21 cellular contexts compared by ENCODE assay signal in genomic region chr2:3005859-3006258, GRCh38.
A peak's percentile ranks its signal among the peaks of the same experiment; 100 is the strongest.
DNase-seq lines count a peak whose midpoint lies in the region; ATAC-seq and TF ChIP-seq lines count a peak whose summit lies in the region.
"Had no signal": no experiment of that assay in that cellular context is flagged by ENCODE, and none has a peak within 500 bp of the region (broad histone marks: within the 10 kb centered on the region; RNA-seq: fewer than 3 reads in every experiment).

No MANE protein-coding gene starts in this region.

- H3K9me3 ChIP-seq in lower lobe of right lung (no peaks in the 10 kb centered on the region), esophagus squamous epithelium (no peaks in the 10 kb centered on the region)
- H3K9me3 ChIP-seq: A549; BE2C; BLaER1 treated with 17β-estradiol and CSF1 and Interleukin-3, amounts not matched to agents 10 nM and 100 nM had no signal

- no peak for TF ChIP-seq RAD21 in Ishikawa (IDR thresholded peaks at IDR 0.05; ENCODE audit: low read depth)

- TF ChIP-seq EP300 in Ishikawa (IDR thresholded peaks at IDR 0.05; ENCODE audit: borderline replicate concordance), result no peak

- DNase-seq in lower lobe of right lung, result no peak
- peak; percentile 43 for DNase-seq in retina
- no peak for DNase-seq in caudate nucleus (lab: John Stamatoyannopoulos, UW)
- DNase-seq in esophagus squamous epithelium (lab: John Stamatoyannopoulos, UW), result no peak
- no peak for DNase-seq in germinal center (ENCODE audit: low spot score)
- DNase-seq: 8988T; ACHN; AML-193; BE2C; Calu3; CD4-positive, alpha-beta T cell; CD8-positive, alpha-beta memory T cell; DMS53; DMS79 treated with DMSO at 0.1 percent for 48 hours; GF-D8; GM23248; H7; HCEC 1CT had no signal

- H3K4me1 ChIP-seq in lower lobe of right lung (no peaks in the 10 kb centered on the region), esophagus squamous epithelium (no peaks in the 10 kb centered on the region)
- H3K4me1 ChIP-seq: A549 had no signal

- WGBS in esophagus squamous epithelium, 2 donors, result 75 to 83% methylated on average over 5 to 6 of the region's 7 CpGs

- peak; percentile 36 to 67 for ATAC-seq in lower lobe of right lung
- ATAC-seq: A549 had no signal

- H3K27me3 ChIP-seq in lower lobe of right lung (ENCODE audit: low read depth), result peaks cover 10% of the 10 kb centered on the region
- H3K27me3 ChIP-seq in esophagus squamous epithelium, result peaks cover 0 to 36% (median 0%) of the 10 kb centered on the region in 4 donors
- H3K27me3 ChIP-seq: BE2C; BLaER1 treated with 17β-estradiol and CSF1 and Interleukin-3, amounts not matched to agents 10 nM and 100 nM had no signal

- intact Hi-C loops in lower lobe of right lung (cut with DNase I) (no loop called here), esophagus squamous epithelium (cut with DNase I) (no loop called here)

- TF ChIP-seq CTCF in lower lobe of right lung (IDR thresholded peaks at IDR 0.05) (no peak), esophagus squamous epithelium (IDR thresholded peaks at IDR 0.05) (no peak)

- no peak for TF ChIP-seq POLR2A in esophagus squamous epithelium (IDR thresholded peaks at IDR 0.05)

- H3K36me3 ChIP-seq in lower lobe of right lung, result no peaks in the 10 kb centered on the region
- H3K36me3 ChIP-seq in esophagus squamous epithelium, result no peaks in the 10 kb centered on the region
- H3K36me3 ChIP-seq: BE2C; BLaER1 treated with 17β-estradiol and CSF1 and Interleukin-3, amounts not matched to agents 10 nM and 100 nM had no signal

- H3K27ac ChIP-seq in lower lobe of right lung, result no peak overlapping the region
- H3K27ac ChIP-seq in caudate nucleus (ENCODE audit: low read depth, low read length), result no peak overlapping the region
- H3K27ac ChIP-seq in esophagus squamous epithelium, result no peak overlapping the region
- H3K27ac ChIP-seq: A549; BLaER1 treated with 17β-estradiol and CSF1 and Interleukin-3, amounts not matched to agents 10 nM and 100 nM; GM23248 had no signal

- H3K4me3 ChIP-seq in lower lobe of right lung, result no peak overlapping the region
- no peak overlapping the region for H3K4me3 ChIP-seq in esophagus squamous epithelium
- H3K4me3 ChIP-seq: A549; BLaER1 treated with 17β-estradiol and CSF1 and Interleukin-3, amounts not matched to agents 10 nM and 100 nM; GM23248 had no signal

TF ChIP-seq in Ishikawa, 13 proteins besides CTCF, POLR2A, EP300 and RAD21:
- TF ChIP-seq TCF12 (IDR thresholded peaks at IDR 0.05; ENCODE audit: low read depth), result 0 out of 2 replicates have a peak, but pooled peaks have one; percentile 43
- peak; percentile 49; the same call in 1 of the 2 replicates for TF ChIP-seq MAX (IDR thresholded peaks at IDR 0.05)
- TF ChIP-seq YY1 (IDR thresholded peaks at IDR 0.05; ENCODE audit: low read depth), result no peak
- TF ChIP-seq CEBPB (IDR thresholded peaks at IDR 0.05), result no peak; the same call in 1 of the 2 replicates
- TF ChIP-seq FOXM1 (IDR thresholded peaks at IDR 0.05; ENCODE audit: borderline replicate concordance, low read depth), result no peak
- TF ChIP-seq TEAD4 (IDR thresholded peaks at IDR 0.05), result peak; percentile 62
- TF ChIP-seq NFIC (IDR thresholded peaks at IDR 0.05), result no peak
